In genomic region chr21:43775795-43776430, GRCh38 we compare ENCODE assay signal across 1 cellular context.
A peak's percentile ranks its signal among the peaks of the same experiment; 100 is the strongest.
TF ChIP-seq lines count a peak whose summit lies in the region.

CSTB (minus strand) TSS chr21:43776308; CDS start chr21:43776269, 39 bp downstream.

TF ChIP-seq in HepG2, 621 proteins besides CTCF, POLR2A, EP300 and RAD21 (continued from another document and continues in another):
- TF ChIP-seq ZNF407 (CRISPR knock-in tag; IDR thresholded peaks at IDR 0.05; ENCODE audit: not compliant biosample characterization) (peak; percentile 29), ZSCAN9 (CRISPR knock-in tag; IDR thresholded peaks at IDR 0.05; ENCODE audit: borderline replicate concordance) (no peak), ZNF878 (CRISPR knock-in tag; IDR thresholded peaks at IDR 0.05) (no peak), NR0B2 (CRISPR knock-in tag; IDR thresholded peaks at IDR 0.05) (peak; percentile 87), STAT6 (CRISPR knock-in tag; IDR thresholded peaks at IDR 0.05; ENCODE audit: borderline replicate concordance) (no peak), ZNF318 (CRISPR knock-in tag; IDR thresholded peaks at IDR 0.05) (no peak), SMAD9 (CRISPR knock-in tag; IDR thresholded peaks at IDR 0.05) (no peak), HES4 (CRISPR knock-in tag; IDR thresholded peaks at IDR 0.05; ENCODE audit: borderline replicate concordance) (peak; percentile 64; the same call in 1 of the 2 replicates), TEAD2 (CRISPR knock-in tag; IDR thresholded peaks at IDR 0.05) (no peak), ZNF354B (CRISPR knock-in tag; IDR thresholded peaks at IDR 0.05) (no peak), ZNF251 (CRISPR knock-in tag; IDR thresholded peaks at IDR 0.05) (no peak), KLF15 (CRISPR knock-in tag; IDR thresholded peaks at IDR 0.05; ENCODE audit: borderline replicate concordance) (0 out of 2 replicates have a peak, but pooled peaks have one; percentile 64), NFIB (CRISPR knock-in tag; IDR thresholded peaks at IDR 0.05; ENCODE audit: borderline replicate concordance) (no peak), ZNF792 (CRISPR knock-in tag; IDR thresholded peaks at IDR 0.05) (no peak), SATB2 (CRISPR knock-in tag; IDR thresholded peaks at IDR 0.05) (no peak), ZUFSP (CRISPR knock-in tag; IDR thresholded peaks at IDR 0.05; ENCODE audit: borderline replicate concordance) (no peak), REPIN1 (CRISPR knock-in tag; IDR thresholded peaks at IDR 0.05; ENCODE audit: borderline replicate concordance, low read depth) (no peak), HMG20A (CRISPR knock-in tag; IDR thresholded peaks at IDR 0.05; ENCODE audit: borderline replicate concordance) (no peak), ISX (CRISPR knock-in tag; conservative IDR thresholded peaks at IDR 0.05) (no peak), CBX5 (CRISPR knock-in tag; IDR thresholded peaks at IDR 0.05; ENCODE audit: borderline replicate concordance) (no peak), IRF2 (CRISPR knock-in tag; IDR thresholded peaks at IDR 0.05) (no peak), CCAR2 (optimal IDR thresholded peaks at IDR 0.05; ENCODE audit: low read depth, low read length) (no peak), LRRFIP1 (CRISPR knock-in tag; conservative IDR thresholded peaks at IDR 0.05) (no peak), ZNF747 (CRISPR knock-in tag; IDR thresholded peaks at IDR 0.05; ENCODE audit: borderline replicate concordance) (no peak), ATF7 (IDR thresholded peaks at IDR 0.05) (no peak), ATF7 (CRISPR knock-in tag; IDR thresholded peaks at IDR 0.05) (no peak), SAFB2 (CRISPR knock-in tag; IDR thresholded peaks at IDR 0.05; ENCODE audit: borderline replicate concordance, low read depth) (no peak), PHF21A (CRISPR knock-in tag; IDR thresholded peaks at IDR 0.05) (no peak; the same call in none of the 2 replicates), ZNF567 (CRISPR knock-in tag; IDR thresholded peaks at IDR 0.05; ENCODE audit: borderline replicate concordance) (no peak), SMYD3 (CRISPR knock-in tag; IDR thresholded peaks at IDR 0.05) (no peak), MEIS2 (CRISPR knock-in tag; IDR thresholded peaks at IDR 0.05) (no peak), ZNF12 (CRISPR knock-in tag; IDR thresholded peaks at IDR 0.05) (no peak), ZNF7 (CRISPR knock-in tag; IDR thresholded peaks at IDR 0.05) (no peak), ZNF766 (CRISPR knock-in tag; IDR thresholded peaks at IDR 0.05; ENCODE audit: borderline replicate concordance) (peak; percentile 59; the same call in 1 of the 2 replicates)
